1 cellular context compared by ENCODE assay signal in the genomic region with DNA sequence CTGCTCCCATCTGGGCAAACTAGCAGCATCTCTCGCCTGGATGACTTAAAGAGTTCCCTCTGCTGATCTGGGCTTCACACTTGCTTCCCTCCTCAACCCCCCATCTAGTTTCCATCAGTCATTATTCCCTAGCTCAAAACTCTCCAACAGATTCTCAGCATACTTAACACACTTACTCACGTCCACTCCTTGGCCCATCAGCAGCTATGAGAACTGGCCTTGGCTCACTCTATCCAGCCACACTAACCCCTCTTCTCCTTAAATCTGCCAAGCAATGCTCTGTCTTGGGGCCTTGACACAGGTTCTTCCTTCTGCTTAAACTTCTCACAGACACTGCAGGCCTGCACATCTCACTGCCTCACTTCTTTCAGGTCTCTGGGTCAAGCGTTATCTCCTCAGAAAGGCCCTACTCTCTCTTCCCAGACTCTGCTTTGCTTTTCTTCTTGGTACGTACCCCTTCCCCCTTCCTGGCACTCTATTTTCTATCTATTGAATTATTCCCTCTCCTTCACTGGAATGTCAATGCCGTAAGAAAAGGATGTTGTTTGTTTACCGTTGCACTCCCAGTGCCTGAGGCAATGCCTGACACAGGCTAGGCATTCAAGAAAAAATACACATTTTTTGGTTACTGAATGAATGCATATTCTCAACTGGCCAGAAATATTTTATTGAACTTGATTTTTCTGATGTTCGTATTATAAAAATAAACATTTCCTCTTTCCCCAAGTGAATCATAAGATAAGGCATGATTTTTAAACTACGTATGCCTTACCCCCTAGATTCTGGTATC.
TF ChIP-seq lines count a peak whose summit lies in the region.

No MANE protein-coding gene starts in this region.

TF ChIP-seq in GM23338, 12 proteins besides CTCF, POLR2A, EP300 and RAD21 (continued from another document):
- TF ChIP-seq, protein P1, sequence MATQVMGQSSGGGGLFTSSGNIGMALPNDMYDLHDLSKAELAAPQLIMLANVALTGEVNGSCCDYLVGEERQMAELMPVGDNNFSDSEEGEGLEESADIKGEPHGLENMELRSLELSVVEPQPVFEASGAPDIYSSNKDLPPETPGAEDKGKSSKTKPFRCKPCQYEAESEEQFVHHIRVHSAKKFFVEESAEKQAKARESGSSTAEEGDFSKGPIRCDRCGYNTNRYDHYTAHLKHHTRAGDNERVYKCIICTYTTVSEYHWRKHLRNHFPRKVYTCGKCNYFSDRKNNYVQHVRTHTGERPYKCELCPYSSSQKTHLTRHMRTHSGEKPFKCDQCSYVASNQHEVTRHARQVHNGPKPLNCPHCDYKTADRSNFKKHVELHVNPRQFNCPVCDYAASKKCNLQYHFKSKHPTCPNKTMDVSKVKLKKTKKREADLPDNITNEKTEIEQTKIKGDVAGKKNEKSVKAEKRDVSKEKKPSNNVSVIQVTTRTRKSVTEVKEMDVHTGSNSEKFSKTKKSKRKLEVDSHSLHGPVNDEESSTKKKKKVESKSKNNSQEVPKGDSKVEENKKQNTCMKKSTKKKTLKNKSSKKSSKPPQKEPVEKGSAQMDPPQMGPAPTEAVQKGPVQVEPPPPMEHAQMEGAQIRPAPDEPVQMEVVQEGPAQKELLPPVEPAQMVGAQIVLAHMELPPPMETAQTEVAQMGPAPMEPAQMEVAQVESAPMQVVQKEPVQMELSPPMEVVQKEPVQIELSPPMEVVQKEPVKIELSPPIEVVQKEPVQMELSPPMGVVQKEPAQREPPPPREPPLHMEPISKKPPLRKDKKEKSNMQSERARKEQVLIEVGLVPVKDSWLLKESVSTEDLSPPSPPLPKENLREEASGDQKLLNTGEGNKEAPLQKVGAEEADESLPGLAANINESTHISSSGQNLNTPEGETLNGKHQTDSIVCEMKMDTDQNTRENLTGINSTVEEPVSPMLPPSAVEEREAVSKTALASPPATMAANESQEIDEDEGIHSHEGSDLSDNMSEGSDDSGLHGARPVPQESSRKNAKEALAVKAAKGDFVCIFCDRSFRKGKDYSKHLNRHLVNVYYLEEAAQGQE (IDR thresholded peaks at IDR 0.05; ENCODE audit: unreplicated experiment), result no peak
